In the genomic region with DNA sequence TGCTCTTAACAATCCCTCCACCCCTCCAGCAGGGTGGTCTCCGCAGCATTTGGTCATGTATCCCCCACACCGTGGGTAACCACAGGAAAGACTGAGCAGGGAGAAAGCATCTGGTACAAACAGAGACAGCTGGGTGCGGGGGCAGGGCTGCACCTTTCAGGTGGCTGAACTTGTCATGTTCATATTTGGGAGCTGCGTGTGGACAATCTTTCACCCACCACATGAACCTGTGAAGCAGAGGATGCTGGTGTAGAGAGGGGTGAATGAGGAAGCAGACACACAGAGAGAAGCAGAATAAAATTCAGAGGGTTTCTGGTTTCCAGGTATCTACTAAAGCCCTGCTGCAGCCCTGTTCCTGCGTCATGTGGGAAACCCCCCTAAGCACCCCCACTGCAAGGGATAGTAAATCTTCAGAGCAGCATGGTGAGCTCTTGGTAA, we compare ENCODE assay signal across 15 cellular contexts. TPM values are rescaled to one million over a fixed set of nuclear protein-coding genes. Genes with fewer than 3 reads are reported as not detected.
A peak's percentile ranks its signal among the peaks of the same experiment; 100 is the strongest.
DNase-seq lines count a peak whose midpoint lies in the region; ATAC-seq and TF ChIP-seq lines count a peak whose summit lies in the region.
"Had no signal": no experiment of that assay in that cellular context is flagged by ENCODE, and none has a peak within 500 bp of the region (broad histone marks: within the 10 kb centered on the region; RNA-seq: fewer than 3 reads in every experiment).

No MANE protein-coding gene starts in this region.

- no peak overlapping the region for H3K27ac Mint-ChIP-seq in T-helper 17 cell
- H3K27ac Mint-ChIP-seq: activated T-helper 2 cell treated with anti-CD3 and anti-CD28 coated beads, Interferon-gamma antibody, Interleukin-2, Interleukin-4, amounts not matched to agents 10 μg/mL and 5 μg/mL and 100 μg/mL, durations not matched to agents 14 hours and 24 hours and 36 hours; mesothelial cell of epicardium had no signal

- no peak overlapping the region for H3K4me2 ChIP-seq in smooth muscle cell

- H4K20me1 ChIP-seq in smooth muscle cell (ENCODE audit: low read depth), result no peaks in the 10 kb centered on the region

- DNase-seq in NCI-H524 (lab: John Stamatoyannopoulos, UW) (peak; percentile 35 to 63), NCI-H524 treated with DMSO at 0.1 percent for 48 hours (lab: John Stamatoyannopoulos, UW) (no peak), T-helper 17 cell (no peak), smooth muscle cell (lab: John Stamatoyannopoulos, UW; ENCODE audit: unreplicated experiment) (no peak), NCI-H1417 (lab: John Stamatoyannopoulos, UW) (no peak), COR-L47 (lab: John Stamatoyannopoulos, UW) (no peak)
- DNase-seq: GDM1, NCI-H2107, spleen had no signal

- H3K4me1 ChIP-seq in smooth muscle cell (ENCODE audit: low read depth), result no peaks in the 10 kb centered on the region

- no peak overlapping the region for H3K4me3 ChIP-seq in smooth muscle cell
- H3K4me3 ChIP-seq: SK-N-MC, spleen, thoracic aorta had no signal

- no peaks in the 10 kb centered on the region for H3K36me3 ChIP-seq in smooth muscle cell (ENCODE audit: low read depth)
- H3K36me3 ChIP-seq: thoracic aorta had no signal

- peaks cover 3% of the 10 kb centered on the region for H3K36me3 Mint-ChIP-seq in T-helper 17 cell (ENCODE audit: low read depth)
- H3K36me3 Mint-ChIP-seq: mesothelial cell of epicardium had no signal

- no peak overlapping the region for H3K4me3 Mint-ChIP-seq in T-helper 17 cell
- H3K4me3 Mint-ChIP-seq: mesothelial cell of epicardium had no signal

- no peak overlapping the region for H2AFZ ChIP-seq in smooth muscle cell (ENCODE audit: low read depth)

- H3K79me2 ChIP-seq in smooth muscle cell (ENCODE audit: low read depth), result peaks cover 50% of the 10 kb centered on the region

- no peaks in the 10 kb centered on the region for H3K27me3 ChIP-seq in smooth muscle cell (ENCODE audit: low read depth)
- H3K27me3 ChIP-seq: spleen had no signal

- peaks cover 5% of the 10 kb centered on the region for H3K4me1 Mint-ChIP-seq in T-helper 17 cell

- H3F3A ChIP-seq in smooth muscle cell (ENCODE audit: low read depth), result no peaks in the 10 kb centered on the region

- no peak for TF ChIP-seq CTCF in smooth muscle cell (IDR thresholded peaks at IDR 0.05; ENCODE audit: borderline replicate concordance, insufficient read depth, poor library complexity, severe bottlenecking)

- H3K27ac ChIP-seq in smooth muscle cell (ENCODE audit: low read depth), result peak overlapping the region; percentile 9
- H3K27ac ChIP-seq: SK-N-MC, thoracic aorta had no signal

- no peak overlapping the region for H3K9ac ChIP-seq in smooth muscle cell (ENCODE audit: low read depth)

- ATAC-seq in HG02798 (IDR thresholded peaks at IDR 0.05; ENCODE audit: poor library complexity, unreplicated experiment) (peak; percentile 34), T-helper 17 cell (peak; percentile 41), HG03108 (IDR thresholded peaks at IDR 0.05; ENCODE audit: unreplicated experiment) (no peak)

- 95% methylated on average over 5 of the region's 5 CpGs for WGBS in smooth muscle cell (ENCODE audit: low lambda C conversion rate)

- peaks cover 27% of the 10 kb centered on the region for H3K27me3 Mint-ChIP-seq in T-helper 17 cell

- H3K9me3 ChIP-seq in T-helper 17 cell (ENCODE audit: control insufficient read depth, low read length, poor library complexity, severe bottlenecking), result no peaks in the 10 kb centered on the region
- H3K9me3 ChIP-seq in smooth muscle cell (replicated peaks; ENCODE audit: low read depth), result no peaks in the 10 kb centered on the region
- H3K9me3 ChIP-seq: spleen, thoracic aorta had no signal

RNA-seq across cellular contexts. Expression of gene GFOD1, which starts 8.9 kb away (rescaled TPM):
- total RNA-seq in T-helper 17 cell (1 to 10 TPM; 1.4 to 3.1 TPM), smooth muscle cell (9.6 and 10.0 TPM in 2 replicates)
- polyA plus RNA-seq in smooth muscle cell, result 11.8 and 14.0 TPM in 2 replicates

Comparison
In these comparisons a context has a peak if more than half of its experiments do, and no peak if none do; other contexts are left out.
1. DNase-seq: peak in NCI-H524 (2 of 2); none in NCI-H524 treated with DMSO at 0.1 percent for 48 hours (single experiment), T-helper 17 cell (0 of 3), smooth muscle cell (single experiment), NCI-H1417 (0 of 3) and COR-L47 (single experiment).